20 cellular contexts compared by ENCODE assay signal in genomic region chrX:42017971-42018370, GRCh38.
DNase-seq lines count a peak whose midpoint lies in the region; ATAC-seq, FAIRE-seq and TF ChIP-seq lines count a peak whose summit lies in the region.
"Had no signal": no experiment of that assay in that cellular context is flagged by ENCODE, and none has a peak within 500 bp of the region (broad histone marks: within the 10 kb centered on the region; RNA-seq: fewer than 3 reads in every experiment).

No MANE protein-coding gene starts in this region.

- H3K4me3 ChIP-seq in bronchial epithelial cell (ENCODE audit: low read depth, low read length) (no peak overlapping the region), aorta (ENCODE audit: low read length in 2 of 2) (no peak overlapping the region)
- H3K4me3 ChIP-seq: GM12878 had no signal

- no peaks in the 10 kb centered on the region for H3K9me3 ChIP-seq in aorta (ENCODE audit: control insufficient read depth, low read length)
- H3K9me3 ChIP-seq: BE2C, Caco-2 had no signal

- DNase-seq in Caki2 (ENCODE audit: low read depth) (peak; percentile 2), M059J (ENCODE audit: low read depth) (peak; percentile 14), bronchial epithelial cell (ENCODE audit: low read depth) (peak; percentile 2), renal cortical epithelial cell (ENCODE audit: low read depth) (peak; percentile 19), aorta (no peak)
- DNase-seq: BE2C; C1 segment of cervical spinal cord; Caco-2; CD4-positive, alpha-beta T cell; DMS153; DND-41; EL; GOT3; H7; KBM-7 had no signal

- no peaks in the 10 kb centered on the region for H3K4me1 ChIP-seq in aorta (ENCODE audit: control insufficient read depth in 1 of 2, insufficient read depth in 2 of 2, low read length in 2 of 2)
- H3K4me1 ChIP-seq: BE2C had no signal

- no peak for FAIRE-seq in bronchial epithelial cell (lab: Jason Lieb, UNC)
- FAIRE-seq: GM12878, HTR-8/SVneo had no signal

- in situ Hi-C loops in Caki2 (cut with HindIII; ENCODE audit: low pct_unique_long_range_greater_than_20kb, low sequenced_read_pairs), result no loop called here

- H3K27me3 ChIP-seq in bronchial epithelial cell (ENCODE audit: control insufficient read depth, insufficient read depth, low read length) (no peaks in the 10 kb centered on the region), aorta (ENCODE audit: control insufficient read depth in 1 of 2, insufficient read depth in 2 of 2, low read length in 1 of 2) (no peaks in the 10 kb centered on the region)
- H3K27me3 ChIP-seq: BE2C had no signal

- H3K27ac ChIP-seq in aorta (ENCODE audit: low read depth in 1 of 2, low read length in 2 of 2), result no peak overlapping the region

- intact Hi-C loops in aorta (cut with DNase I), result no loop called here

- ATAC-seq in aorta (ENCODE audit: low FRiP score) (no peak), GM18873 (IDR thresholded peaks at IDR 0.05; ENCODE audit: low FRiP score, unreplicated experiment) (no peak), GM18907 (IDR thresholded peaks at IDR 0.05; ENCODE audit: unreplicated experiment) (no peak)
- ATAC-seq: GM12878, HCT116 had no signal

- WGBS in aorta, 2 donors, result 21 to 40% methylated on average over 1 of the region's 1 CpG

- no peaks in the 10 kb centered on the region for H3K36me3 ChIP-seq in bronchial epithelial cell (ENCODE audit: control insufficient read depth, insufficient read depth, low read length)
- no peaks in the 10 kb centered on the region for H3K36me3 ChIP-seq in aorta (ENCODE audit: control insufficient read depth in 1 of 2, insufficient read depth in 2 of 2, low read length in 1 of 2)
- H3K36me3 ChIP-seq: BE2C had no signal

- no peak for TF ChIP-seq CTCF in bronchial epithelial cell (IDR thresholded peaks at IDR 0.05; ENCODE audit: insufficient read depth, low read length, severe bottlenecking)

Comparison
In these comparisons a context has a peak if more than half of its experiments do, and no peak if none do; other contexts are left out.
1. DNase-seq: peak in Caki2 (single experiment), M059J (single experiment), bronchial epithelial cell (single experiment) and renal cortical epithelial cell (single experiment); none in aorta (0 of 2).